17 cellular contexts compared by ENCODE assay signal in genomic region chr10:96505150-96506136, GRCh38. TPM values are rescaled to one million over a fixed set of nuclear protein-coding genes. Genes with fewer than 3 reads are reported as not detected.
A peak's percentile ranks its signal among the peaks of the same experiment; 100 is the strongest.
DNase-seq lines count a peak whose midpoint lies in the region; ATAC-seq and TF ChIP-seq lines count a peak whose summit lies in the region.
"Had no signal": no experiment of that assay in that cellular context is flagged by ENCODE, and none has a peak within 500 bp of the region (broad histone marks: within the 10 kb centered on the region; RNA-seq: fewer than 3 reads in every experiment).

No MANE protein-coding gene starts in this region.

- no peak overlapping the region for H3K4me3 Mint-ChIP-seq in stimulated activated memory B cell treated with anti-CD40 and anti-IgM and Interleukin-4, amounts not matched to agents 10 μg/mL and 1 μg/mL and 100 μg/mL, for 72 hours
- no peak overlapping the region for H3K4me3 Mint-ChIP-seq in activated T-helper 17 cell treated with anti-CD3 and anti-CD28 coated beads, Interleukin-2, amount 50 U/mL, for 72 hours

- no peak for TF ChIP-seq POLR2A in heart left ventricle (IDR thresholded peaks at IDR 0.05)

- peaks cover 15% of the 10 kb centered on the region for H3K27me3 Mint-ChIP-seq in stimulated activated memory B cell treated with anti-CD40 and anti-IgM and Interleukin-4, amounts not matched to agents 10 μg/mL and 1 μg/mL and 100 μg/mL, for 72 hours
- peaks cover 10% of the 10 kb centered on the region for H3K27me3 Mint-ChIP-seq in activated T-helper 17 cell treated with anti-CD3 and anti-CD28 coated beads, Interleukin-2, amount 50 U/mL, for 72 hours

- H3K27me3 ChIP-seq in RWPE2 (ENCODE audit: insufficient read depth, poor library complexity, severe bottlenecking): no peaks in the 10 kb centered on the region
- H3K27me3 ChIP-seq in heart left ventricle: no peaks in the 10 kb centered on the region

- H3K4me1 Mint-ChIP-seq in stimulated activated memory B cell treated with anti-CD40 and anti-IgM and Interleukin-4, amounts not matched to agents 10 μg/mL and 1 μg/mL and 100 μg/mL, for 72 hours: no peaks in the 10 kb centered on the region
- no peaks in the 10 kb centered on the region for H3K4me1 Mint-ChIP-seq in activated T-helper 17 cell treated with anti-CD3 and anti-CD28 coated beads, Interleukin-2, amount 50 U/mL, for 72 hours

- no peak for TF ChIP-seq CTCF in RWPE2 (IDR thresholded peaks at IDR 0.05; ENCODE audit: poor library complexity, severe bottlenecking)
- TF ChIP-seq CTCF in heart left ventricle (IDR thresholded peaks at IDR 0.05): no peak

- H3K27ac Mint-ChIP-seq in stimulated activated memory B cell treated with anti-CD40 and anti-IgM and Interleukin-4, amounts not matched to agents 10 μg/mL and 1 μg/mL and 100 μg/mL, for 72 hours: no peak overlapping the region
- H3K27ac Mint-ChIP-seq in activated T-helper 17 cell treated with anti-CD3 and anti-CD28 coated beads, Interleukin-2, amount 50 U/mL, for 72 hours: no peak overlapping the region

- intact Hi-C loops in heart left ventricle (cut with DNase I): no loop called here

- DNase-seq in DMS79 (lab: John Stamatoyannopoulos, UW): peak; percentile 82
- no peak for DNase-seq in RWPE2 (ENCODE audit: low spot score)
- no peak for DNase-seq in heart left ventricle
- no peak for DNase-seq in activated CD4-positive, alpha-beta T cell treated with anti-CD3 and anti-CD28 coated beads for 4 hours
- DNase-seq: KBM-7; NCI-H187 treated with DMSO at 0.1 percent for 48 hours; NCI-H524 treated with DMSO at 0.1 percent for 48 hours; NK-92 treated with Interleukin-12 subunit alpha and Interleukin-12 subunit beta, amount 100 ng/mL, for 24 hours had no signal

- H3K4me3 ChIP-seq in RWPE2 (ENCODE audit: severe bottlenecking) (no peak overlapping the region), heart left ventricle (no peak overlapping the region)
- H3K4me3 ChIP-seq: A549, SK-N-MC had no signal

- peak; percentile 53 for ATAC-seq in HG02610 (IDR thresholded peaks at IDR 0.05; ENCODE audit: unreplicated experiment)
- ATAC-seq in RWPE2 (ENCODE audit: low read depth): peak; percentile 68
- ATAC-seq in heart left ventricle: peak; percentile 38 to 57 (median 50)
- no peak for ATAC-seq in stimulated activated memory B cell treated with anti-CD40 and anti-IgM and Interleukin-4, amounts not matched to agents 10 μg/mL and 1 μg/mL and 100 μg/mL, for 72 hours
- ATAC-seq in activated T-helper 17 cell treated with anti-CD3 and anti-CD28 coated beads, Interleukin-2, amount 50 U/mL, for 72 hours (replicated peaks): no peak
- no peak for ATAC-seq in HG03460 (IDR thresholded peaks at IDR 0.05; ENCODE audit: unreplicated experiment)
- ATAC-seq: A549, HCT116 had no signal

- H3K36me3 ChIP-seq in RWPE2 (ENCODE audit: low read depth) (no peaks in the 10 kb centered on the region), heart left ventricle (no peaks in the 10 kb centered on the region)

- H3K9me3 Mint-ChIP-seq in stimulated activated memory B cell treated with anti-CD40 and anti-IgM and Interleukin-4, amounts not matched to agents 10 μg/mL and 1 μg/mL and 100 μg/mL, for 72 hours: no peaks in the 10 kb centered on the region
- no peaks in the 10 kb centered on the region for H3K9me3 Mint-ChIP-seq in activated T-helper 17 cell treated with anti-CD3 and anti-CD28 coated beads, Interleukin-2, amount 50 U/mL, for 72 hours

- no peaks in the 10 kb centered on the region for H3K36me3 Mint-ChIP-seq in stimulated activated memory B cell treated with anti-CD40 and anti-IgM and Interleukin-4, amounts not matched to agents 10 μg/mL and 1 μg/mL and 100 μg/mL, for 72 hours
- no peaks in the 10 kb centered on the region for H3K36me3 Mint-ChIP-seq in activated T-helper 17 cell treated with anti-CD3 and anti-CD28 coated beads, Interleukin-2, amount 50 U/mL, for 72 hours (ENCODE audit: low read depth)

- peak overlapping the region; percentile 46 for H3K27ac ChIP-seq in RWPE2 (ENCODE audit: poor library complexity, severe bottlenecking)
- peak overlapping the region in 7 of 12 donors; percentile 1 to 69 (median 52) for H3K27ac ChIP-seq in heart left ventricle
- H3K27ac ChIP-seq: A549, C4-2B, SK-N-MC had no signal

- peaks cover 32% of the 10 kb centered on the region for H3K4me1 ChIP-seq in RWPE2 (ENCODE audit: insufficient read depth, poor library complexity, severe bottlenecking)
- H3K4me1 ChIP-seq in heart left ventricle: peaks cover 0 to 12% (median 2%) of the 10 kb centered on the region in 12 donors
- H3K4me1 ChIP-seq: A549 had no signal

- WGBS in heart left ventricle, 4 donors: 54 to 61% (median 55%) methylated on average over 12 of the region's 12 CpGs

- H3K9me3 ChIP-seq in RWPE2 (ENCODE audit: severe bottlenecking) (no peaks in the 10 kb centered on the region), heart left ventricle (no peaks in the 10 kb centered on the region)
- H3K9me3 ChIP-seq: A549 had no signal

RNA-seq across cellular contexts. Expression of gene TLL2, which starts 8.3 kb away (rescaled TPM):
- 1 to 10 TPM; 1.8 to 8.6 (median 3.6) TPM for total RNA-seq in heart left ventricle
- polyA plus RNA-seq in heart left ventricle: 1 to 10 TPM; 4.6 to 5.4 TPM
- total RNA-seq in activated T-helper 17 cell treated with anti-CD3 and anti-CD28 coated beads, Interleukin-2, amount 50 U/mL, for 72 hours: not detected
- total RNA-seq: M059J had no signal

Comparison
In these comparisons a context has a peak if more than half of its experiments do, and no peak if none do; other contexts are left out.
1. ATAC-seq: peak in HG02610 (single experiment), RWPE2 (single experiment) and heart left ventricle (4 of 4); none in stimulated activated memory B cell treated with anti-CD40 and anti-IgM and Interleukin-4, amounts not matched to agents 10 μg/mL and 1 μg/mL and 100 μg/mL, for 72 hours (single experiment), activated T-helper 17 cell treated with anti-CD3 and anti-CD28 coated beads, Interleukin-2, amount 50 U/mL, for 72 hours (single experiment) and HG03460 (single experiment).